7 cellular contexts compared by ENCODE assay signal in genomic region chr13:45341034-45341798, GRCh38.
DNase-seq lines count a peak whose midpoint lies in the region; ATAC-seq and TF ChIP-seq lines count a peak whose summit lies in the region.

Gene TPT1, minus strand, starts transcription at chr13:45341183. Its CDS starts 114 bp downstream, at chr13:45341069.

- peak; percentile 97 for TF ChIP-seq POLR2A in GM18505 (IDR thresholded peaks at IDR 0.05; ENCODE audit: borderline replicate concordance, extremely low read depth, insufficient read depth, insufficient read length)

- DNase-seq in NCI-H2029 (lab: John Stamatoyannopoulos, UW) (peak; percentile 86), T-helper 22 cell (ENCODE audit: low read depth) (peak; percentile 100), astrocyte of the cerebellum (ENCODE audit: low read depth) (peak; percentile 95), hepatic stellate cell (ENCODE audit: low spot score) (peak; percentile 99), retina (peak; percentile 96)

- no peak for TF ChIP-seq CTCF in astrocyte of the cerebellum (IDR thresholded peaks at IDR 0.05; ENCODE audit: low read depth, low read length, missing control alignments)

- in situ Hi-C loops in astrocyte of the cerebellum (cut with HindIII; ENCODE audit: low sequenced_read_pairs): no loop called here

- ATAC-seq in GM18505 (IDR thresholded peaks at IDR 0.05; ENCODE audit: unreplicated experiment) (peak; percentile 84), HG02973 (IDR thresholded peaks at IDR 0.05; ENCODE audit: unreplicated experiment) (peak; percentile 79)

- H3K4me3 ChIP-seq in astrocyte of the cerebellum (ENCODE audit: low read depth, low read length): peak within 1 kb of the TSS; percentile 99

Comparison
In these comparisons a context has a peak if more than half of its experiments do, and no peak if none do; other contexts are left out.
1. Peak in every context shown above with its lines: DNase-seq, ATAC-seq and H3K4me3 ChIP-seq.